In the genomic region with DNA sequence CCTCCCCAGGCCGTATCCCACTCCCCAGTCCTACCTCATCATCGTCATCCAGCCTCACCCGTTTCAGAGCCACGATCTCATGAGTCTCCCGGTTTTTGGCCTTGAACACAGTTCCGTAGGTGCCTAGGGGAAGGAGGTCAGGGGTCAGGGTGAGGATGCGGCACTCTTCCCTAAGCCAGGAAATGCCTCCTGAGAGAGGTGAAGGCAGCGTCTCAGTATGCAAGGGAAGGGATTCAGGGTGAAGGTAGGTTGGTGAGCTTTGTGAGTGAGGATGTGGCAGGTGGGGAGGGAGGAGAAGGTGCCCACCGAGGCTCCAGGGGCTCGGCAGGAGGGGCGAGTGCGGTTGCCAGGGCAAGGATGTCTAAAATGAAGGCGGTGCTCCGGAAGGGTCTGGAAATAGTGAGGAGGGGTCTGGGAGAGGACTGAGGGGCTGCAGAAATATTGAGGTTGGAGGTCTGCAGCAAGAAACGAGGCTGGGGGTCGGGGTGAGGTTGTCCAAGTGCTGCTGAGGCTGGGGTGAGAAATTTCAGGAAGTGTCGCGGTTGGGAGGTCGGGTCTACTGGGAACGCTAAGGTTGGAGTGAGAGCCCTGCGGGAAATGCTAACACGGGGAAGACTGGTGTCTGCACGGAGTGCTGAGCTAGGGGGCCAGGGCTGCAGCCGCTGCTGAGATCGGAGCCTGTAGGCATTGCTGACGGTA, we compare ENCODE assay signal across 8 cellular contexts. TPM values are rescaled to one million over a fixed set of nuclear protein-coding genes. Genes with fewer than 3 reads are reported as not detected.
DNase-seq lines count a peak whose midpoint lies in the region; ATAC-seq and TF ChIP-seq lines count a peak whose summit lies in the region.

No MANE protein-coding gene starts in this region.

- peak overlapping the region; percentile 94 for H3K4me3 ChIP-seq in CD8-positive, alpha-beta memory T cell (ENCODE audit: low read length)
- H3K4me3 ChIP-seq in liver (ENCODE audit: low read depth in 1 of 3, low read length in 3 of 3) (peak overlapping the region; percentile 56 to 87 (median 80)), upper lobe of right lung (peak overlapping the region; percentile 84)

- H3K4me1 ChIP-seq in CD8-positive, alpha-beta memory T cell (ENCODE audit: insufficient read depth, low read length) = peaks cover 41% of the 10 kb centered on the region
- peaks cover 17 to 44% (median 37%) of the 10 kb centered on the region in 4 donors for H3K4me1 ChIP-seq in liver (ENCODE audit: control insufficient read depth in 4 of 4, insufficient read depth in 4 of 4, low read length in 3 of 4)
- H3K4me1 ChIP-seq in upper lobe of right lung = peaks cover 36% of the 10 kb centered on the region

- no peak for TF ChIP-seq CTCF in liver (IDR thresholded peaks at IDR 0.05; ENCODE audit: low read depth, low read length, missing input control)
- no peak for TF ChIP-seq CTCF in upper lobe of right lung (IDR thresholded peaks at IDR 0.05)

- no peaks in the 10 kb centered on the region for H3K9me3 ChIP-seq in CD8-positive, alpha-beta memory T cell (ENCODE audit: low read length)
- H3K9me3 ChIP-seq in liver (ENCODE audit: control insufficient read depth in 4 of 4, low read length in 3 of 4) (no peaks in the 10 kb centered on the region), upper lobe of right lung (no peaks in the 10 kb centered on the region)

- H3K4me3 Mint-ChIP-seq in CD8-positive, alpha-beta memory T cell = peak overlapping the region; percentile 88 to 95 (median 94)

- WGBS in liver = 7% methylated on average over 26 of the region's 26 CpGs

- H3K36me3 ChIP-seq in CD8-positive, alpha-beta memory T cell (ENCODE audit: insufficient read depth, low read length) = no peaks in the 10 kb centered on the region
- H3K36me3 ChIP-seq in liver (ENCODE audit: control insufficient read depth in 4 of 4, insufficient read depth in 3 of 4, low read depth in 1 of 4, low read length in 3 of 4) (no peaks in the 10 kb centered on the region), upper lobe of right lung (no peaks in the 10 kb centered on the region)

- intact Hi-C loops in upper lobe of right lung (cut with DNase I) = no loop called here

- TF ChIP-seq RAD21 in liver (IDR thresholded peaks at IDR 0.05) = no peak

- peak overlapping the region; percentile 47 to 98 (median 84) for H3K27ac Mint-ChIP-seq in CD8-positive, alpha-beta memory T cell

- no peak for DNase-seq in CD8-positive, alpha-beta memory T cell
- peak; percentile 23 for DNase-seq in amniotic epithelial cell (ENCODE audit: low read depth)
- no peak for DNase-seq in upper lobe of right lung
- no peak for DNase-seq in NOMO-1 treated with DMSO at 0.1 percent for 48 hours (lab: John Stamatoyannopoulos, UW; ENCODE audit: unreplicated experiment)
- no peak for DNase-seq in NCI-H2029 treated with DMSO at 0.1 percent for 48 hours (lab: John Stamatoyannopoulos, UW)

- H3K4me1 Mint-ChIP-seq in CD8-positive, alpha-beta memory T cell = peaks cover 26 to 54% (median 40%) of the 10 kb centered on the region in 3 donors

- CTCF ChIA-PET in CD8-positive, alpha-beta memory T cell (lab: Charles Lee) = interaction anchor here (0.6 to 1.3 kb wide), 2 partner anchors 29 to 38 kb away, joined by 3 to 6 read pairs; partner anchors contain the start of gene ABCB8

- H3K9me3 Mint-ChIP-seq in CD8-positive, alpha-beta memory T cell = no peaks in the 10 kb centered on the region

- H3K27me3 ChIP-seq in CD8-positive, alpha-beta memory T cell (ENCODE audit: insufficient read depth, low read length, poor library complexity, severe bottlenecking) = no peaks in the 10 kb centered on the region
- H3K27me3 ChIP-seq in liver (ENCODE audit: control insufficient read depth in 4 of 4, insufficient read depth in 4 of 4, low read length in 3 of 4) (no peaks in the 10 kb centered on the region), upper lobe of right lung (no peaks in the 10 kb centered on the region)

- H3K9ac ChIP-seq in liver (ENCODE audit: low read depth in 1 of 2, low read length in 2 of 2) = peak overlapping the region; percentile 16 to 19

- H3K36me3 Mint-ChIP-seq in CD8-positive, alpha-beta memory T cell = peaks cover 0 to 16% (median 1%) of the 10 kb centered on the region in 3 donors

- POLR2A ChIA-PET in CD8-positive, alpha-beta memory T cell (lab: Charles Lee) = interaction anchor here (1.8 to 2.1 kb wide), 2 partner anchors 24 to 29 kb away, joined by 10 read pairs; partner anchors contain the start of genes ABCB8 and FASTK

- H3K27me3 Mint-ChIP-seq in CD8-positive, alpha-beta memory T cell = peaks cover 2 to 4% of the 10 kb centered on the region in 2 donors

- ATAC-seq in GM21381 (IDR thresholded peaks at IDR 0.05; ENCODE audit: unreplicated experiment) (peak; percentile 7), HG03558 (IDR thresholded peaks at IDR 0.05; ENCODE audit: extremely low read depth, unreplicated experiment) (peak; percentile 14), upper lobe of right lung (no peak)

- H3K27ac ChIP-seq in CD8-positive, alpha-beta memory T cell (ENCODE audit: low read depth, low read length) = peak overlapping the region; percentile 52
- H3K27ac ChIP-seq in liver (ENCODE audit: low read depth in 1 of 2, low read length in 2 of 2) (no peak overlapping the region), upper lobe of right lung (peak overlapping the region; percentile 98)

TF ChIP-seq in liver, 16 proteins besides CTCF, POLR2A, EP300 and RAD21:
- TF ChIP-seq REST (IDR thresholded peaks at IDR 0.05) (no peak), RXRA (IDR thresholded peaks at IDR 0.05) (no peak), FOXA1 (IDR thresholded peaks at IDR 0.05) (no peak), JUND (IDR thresholded peaks at IDR 0.05) (no peak)
- TF ChIP-seq, protein P1, sequence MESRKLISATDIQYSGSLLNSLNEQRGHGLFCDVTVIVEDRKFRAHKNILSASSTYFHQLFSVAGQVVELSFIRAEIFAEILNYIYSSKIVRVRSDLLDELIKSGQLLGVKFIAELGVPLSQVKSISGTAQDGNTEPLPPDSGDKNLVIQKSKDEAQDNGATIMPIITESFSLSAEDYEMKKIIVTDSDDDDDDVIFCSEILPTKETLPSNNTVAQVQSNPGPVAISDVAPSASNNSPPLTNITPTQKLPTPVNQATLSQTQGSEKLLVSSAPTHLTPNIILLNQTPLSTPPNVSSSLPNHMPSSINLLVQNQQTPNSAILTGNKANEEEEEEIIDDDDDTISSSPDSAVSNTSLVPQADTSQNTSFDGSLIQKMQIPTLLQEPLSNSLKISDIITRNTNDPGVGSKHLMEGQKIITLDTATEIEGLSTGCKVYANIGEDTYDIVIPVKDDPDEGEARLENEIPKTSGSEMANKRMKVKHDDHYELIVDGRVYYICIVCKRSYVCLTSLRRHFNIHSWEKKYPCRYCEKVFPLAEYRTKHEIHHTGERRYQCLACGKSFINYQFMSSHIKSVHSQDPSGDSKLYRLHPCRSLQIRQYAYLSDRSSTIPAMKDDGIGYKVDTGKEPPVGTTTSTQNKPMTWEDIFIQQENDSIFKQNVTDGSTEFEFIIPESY (IDR thresholded peaks at IDR 0.05) = no peak

RNA-seq across cellular contexts. Expression of gene CDK5, which starts 0.5 kb away (rescaled TPM):
- 10 to 100 TPM; 20.5 to 23.2 TPM for total RNA-seq in CD8-positive, alpha-beta memory T cell
- polyA plus RNA-seq in CD8-positive, alpha-beta memory T cell = 14.3 TPM
- total RNA-seq in liver (1 to 10 TPM; 4.0 to 8.8 TPM), upper lobe of right lung (10.4 TPM)
- 1 to 10 TPM; 6.0 to 9.0 TPM for polyA plus RNA-seq in liver

RNA-seq across cellular contexts. Expression of gene SLC4A2, which starts 2.2 kb away (rescaled TPM):
- total RNA-seq in CD8-positive, alpha-beta memory T cell = 100 to 1,000 TPM; 119 to 121 TPM
- polyA plus RNA-seq in CD8-positive, alpha-beta memory T cell = 25.5 TPM
- 10 to 100 TPM; 27.5 to 73.2 TPM for total RNA-seq in liver
- polyA plus RNA-seq in liver = 10 to 100 TPM; 72.0 to 98.8 TPM
- 178 TPM for total RNA-seq in upper lobe of right lung

RNA-seq across cellular contexts. Expression of gene ASIC3, which starts 8.9 kb away (rescaled TPM):
- total RNA-seq in CD8-positive, alpha-beta memory T cell = 1 to 10 TPM; 2.6 to 3.6 TPM
- not detected for polyA plus RNA-seq in CD8-positive, alpha-beta memory T cell
- total RNA-seq in liver = 1 to 10 TPM in 1 of 2 donors, under 1 TPM in 1; 0.05 to 1.0 TPM
- polyA plus RNA-seq in liver = under 1 TPM; 0.22 to 0.55 TPM
- 2.6 TPM for total RNA-seq in upper lobe of right lung

RNA-seq across cellular contexts. Expression of gene FASTK, which starts 23.4 kb away (rescaled TPM):
- total RNA-seq in CD8-positive, alpha-beta memory T cell = 10 to 100 TPM; 83.1 to 88.8 TPM
- polyA plus RNA-seq in CD8-positive, alpha-beta memory T cell = 52.0 TPM
- total RNA-seq in liver (10 to 100 TPM; 31.1 to 62.8 TPM), upper lobe of right lung (54.2 TPM)
- polyA plus RNA-seq in liver = 10 to 100 TPM; 33.9 to 53.4 TPM

RNA-seq across cellular contexts. Expression of gene TMUB1, which starts 26.1 kb away (rescaled TPM):
- 10 to 100 TPM; 81.7 to 83.5 TPM for total RNA-seq in CD8-positive, alpha-beta memory T cell
- 69.7 TPM for polyA plus RNA-seq in CD8-positive, alpha-beta memory T cell
- total RNA-seq in liver (10 to 100 TPM; 15.1 to 28.9 TPM), upper lobe of right lung (36.3 TPM)
- 10 to 100 TPM; 32.0 to 51.7 TPM for polyA plus RNA-seq in liver

Comparison
In these comparisons a context has a peak if more than half of its experiments do, and no peak if none do; other contexts are left out.
1. H3K27ac ChIP-seq: peak in CD8-positive, alpha-beta memory T cell (single experiment) and upper lobe of right lung (single experiment); none in liver (0 of 2).
2. Peak in every context shown above with its lines, with median percentiles within 50 percentile points of each other: H3K4me3 ChIP-seq.